Comparison of ENCODE assay signal across 25 cellular contexts in genomic region chr6:511488-512137, GRCh38.
DNase-seq lines count a peak whose midpoint lies in the region; ATAC-seq and TF ChIP-seq lines count a peak whose summit lies in the region.
"Had no signal": no experiment of that assay in that cellular context is flagged by ENCODE, and none has a peak within 500 bp of the region (broad histone marks: within the 10 kb centered on the region; RNA-seq: fewer than 3 reads in every experiment).

No MANE protein-coding gene starts in this region.

- peaks cover 25% of the 10 kb centered on the region for H3K36me3 Mint-ChIP-seq in T-helper 2 cell treated with Interferon-gamma antibody and Interleukin-4, amounts not matched to agents 5 μg/mL and 100 μg/mL, for 36 hours (ENCODE audit: low read depth)
- peaks cover 48% of the 10 kb centered on the region for H3K36me3 Mint-ChIP-seq in activated T-helper 2 cell treated with anti-CD3 and anti-CD28 coated beads, Interferon-gamma antibody, Interleukin-2, Interleukin-4, amounts not matched to agents 10 μg/mL and 5 μg/mL and 100 μg/mL, durations not matched to agents 14 hours and 24 hours and 36 hours (ENCODE audit: low read depth)
- peaks cover 26% of the 10 kb centered on the region for H3K36me3 Mint-ChIP-seq in activated CD8-positive, alpha-beta memory T cell treated with anti-CD3 and anti-CD28 coated beads, Interleukin-2, amount 10 ng/mL, durations not matched to agents 7 days and 5 days

- H3K9me3 Mint-ChIP-seq in T-helper 2 cell treated with Interferon-gamma antibody and Interleukin-4, amounts not matched to agents 5 μg/mL and 100 μg/mL, for 36 hours = no peaks in the 10 kb centered on the region
- H3K9me3 Mint-ChIP-seq in activated T-helper 2 cell treated with anti-CD3 and anti-CD28 coated beads, Interferon-gamma antibody, Interleukin-2, Interleukin-4, amounts not matched to agents 10 μg/mL and 5 μg/mL and 100 μg/mL, durations not matched to agents 14 hours and 24 hours and 36 hours = peaks cover under 1% of the 10 kb centered on the region
- H3K9me3 Mint-ChIP-seq in activated CD8-positive, alpha-beta memory T cell treated with anti-CD3 and anti-CD28 coated beads, Interleukin-2, amount 10 ng/mL, durations not matched to agents 7 days and 5 days (ENCODE audit: low read depth) = peaks cover 2% of the 10 kb centered on the region

- H3K4me3 ChIP-seq in BLaER1 (0 out of 2 replicates have a peak overlapping the region, but pooled peaks have one; percentile 54), esophagus muscularis mucosa (no peak overlapping the region)
- H3K4me3 ChIP-seq: heart left ventricle, psoas muscle, suprapubic skin had no signal

- H3K9ac ChIP-seq in BLaER1 = peak overlapping the region; percentile 3; the same call in 1 of the 2 replicates

- no peak for DNase-seq in T-helper 2 cell treated with Interferon-gamma antibody and Interleukin-4, amounts not matched to agents 5 μg/mL and 100 μg/mL, for 36 hours (ENCODE audit: low spot score)
- DNase-seq in T-helper 2 cell (no peak), erythroblast (lab: John Stamatoyannopoulos, UW) (peak; percentile 10 to 53), left ventricle myocardium superior (no peak), esophagus muscularis mucosa (ENCODE audit: extremely low spot score) (no peak)
- no peak for DNase-seq in activated T-helper 2 cell treated with anti-CD3 and anti-CD28 coated beads, Interferon-gamma antibody, Interleukin-2, Interleukin-4, amounts not matched to agents 10 μg/mL and 5 μg/mL and 100 μg/mL, durations not matched to agents 14 hours and 24 hours and 36 hours (ENCODE audit: low spot score)
- no peak for DNase-seq in activated CD8-positive, alpha-beta memory T cell treated with anti-CD3 and anti-CD28 coated beads, Interleukin-2, amount 10 ng/mL, durations not matched to agents 7 days and 5 days
- DNase-seq: activated CD4-positive, CD25-positive, alpha-beta regulatory T cell; activated effector memory CD4-positive, alpha-beta T cell treated with Interleukin-2 at 50 U/mL for 16 hours; aorta; central memory CD4-positive, alpha-beta T cell; DMS53; dorsolateral prefrontal cortex; GOT3; heart left ventricle; KG1; MM.1S; NCI-H1417 treated with DMSO at 0.1 percent for 48 hours; NCI-H2081 treated with DMSO at 0.1 percent for 48 hours; NCI-H774; psoas muscle had no signal

- H3K4me1 ChIP-seq in BLaER1 = peaks cover 88% of the 10 kb centered on the region
- H3K4me1 ChIP-seq in esophagus muscularis mucosa = no peaks in the 10 kb centered on the region
- H3K4me1 ChIP-seq: heart left ventricle, psoas muscle, suprapubic skin had no signal

- peak overlapping the region; percentile 43 for H3K27ac Mint-ChIP-seq in T-helper 2 cell treated with Interferon-gamma antibody and Interleukin-4, amounts not matched to agents 5 μg/mL and 100 μg/mL, for 36 hours
- H3K27ac Mint-ChIP-seq in activated T-helper 2 cell treated with anti-CD3 and anti-CD28 coated beads, Interferon-gamma antibody, Interleukin-2, Interleukin-4, amounts not matched to agents 10 μg/mL and 5 μg/mL and 100 μg/mL, durations not matched to agents 14 hours and 24 hours and 36 hours = peak overlapping the region; percentile 95
- no peak overlapping the region for H3K27ac Mint-ChIP-seq in activated CD8-positive, alpha-beta memory T cell treated with anti-CD3 and anti-CD28 coated beads, Interleukin-2, amount 10 ng/mL, durations not matched to agents 7 days and 5 days

- TF ChIP-seq EP300 in esophagus muscularis mucosa (IDR thresholded peaks at IDR 0.05) = no peak

- no peak for ATAC-seq in left ventricle myocardium superior
- ATAC-seq in activated CD8-positive, alpha-beta memory T cell treated with anti-CD3 and anti-CD28 coated beads, Interleukin-2, amount 10 ng/mL, durations not matched to agents 7 days and 5 days = no peak
- ATAC-seq: heart left ventricle, psoas muscle, SK-N-SH treated with all-trans-retinoic acid at 6 μM for 48 hours had no signal

- H3K9me3 ChIP-seq in BLaER1 (peaks cover 16% of the 10 kb centered on the region), esophagus muscularis mucosa (no peaks in the 10 kb centered on the region)
- H3K9me3 ChIP-seq: heart left ventricle, psoas muscle, suprapubic skin had no signal

- no peak overlapping the region for H3K4me3 Mint-ChIP-seq in T-helper 2 cell treated with Interferon-gamma antibody and Interleukin-4, amounts not matched to agents 5 μg/mL and 100 μg/mL, for 36 hours
- peak overlapping the region; percentile 50 for H3K4me3 Mint-ChIP-seq in activated T-helper 2 cell treated with anti-CD3 and anti-CD28 coated beads, Interferon-gamma antibody, Interleukin-2, Interleukin-4, amounts not matched to agents 10 μg/mL and 5 μg/mL and 100 μg/mL, durations not matched to agents 14 hours and 24 hours and 36 hours (ENCODE audit: low read depth)
- no peak overlapping the region for H3K4me3 Mint-ChIP-seq in activated CD8-positive, alpha-beta memory T cell treated with anti-CD3 and anti-CD28 coated beads, Interleukin-2, amount 10 ng/mL, durations not matched to agents 7 days and 5 days

- H3K27me3 Mint-ChIP-seq in T-helper 2 cell treated with Interferon-gamma antibody and Interleukin-4, amounts not matched to agents 5 μg/mL and 100 μg/mL, for 36 hours (ENCODE audit: low read depth) = no peaks in the 10 kb centered on the region
- H3K27me3 Mint-ChIP-seq in activated T-helper 2 cell treated with anti-CD3 and anti-CD28 coated beads, Interferon-gamma antibody, Interleukin-2, Interleukin-4, amounts not matched to agents 10 μg/mL and 5 μg/mL and 100 μg/mL, durations not matched to agents 14 hours and 24 hours and 36 hours (ENCODE audit: low read depth) = no peaks in the 10 kb centered on the region
- H3K27me3 Mint-ChIP-seq in activated CD8-positive, alpha-beta memory T cell treated with anti-CD3 and anti-CD28 coated beads, Interleukin-2, amount 10 ng/mL, durations not matched to agents 7 days and 5 days = no peaks in the 10 kb centered on the region

- H3K4me2 ChIP-seq in BLaER1 = peak overlapping the region; percentile 91

- H3K4me1 Mint-ChIP-seq in T-helper 2 cell treated with Interferon-gamma antibody and Interleukin-4, amounts not matched to agents 5 μg/mL and 100 μg/mL, for 36 hours (ENCODE audit: low read depth) = peaks cover 77% of the 10 kb centered on the region
- H3K4me1 Mint-ChIP-seq in activated T-helper 2 cell treated with anti-CD3 and anti-CD28 coated beads, Interferon-gamma antibody, Interleukin-2, Interleukin-4, amounts not matched to agents 10 μg/mL and 5 μg/mL and 100 μg/mL, durations not matched to agents 14 hours and 24 hours and 36 hours (ENCODE audit: low read depth) = peaks cover 83% of the 10 kb centered on the region
- peaks cover 62% of the 10 kb centered on the region for H3K4me1 Mint-ChIP-seq in activated CD8-positive, alpha-beta memory T cell treated with anti-CD3 and anti-CD28 coated beads, Interleukin-2, amount 10 ng/mL, durations not matched to agents 7 days and 5 days

- H3K36me3 ChIP-seq in BLaER1 (peaks cover 12% of the 10 kb centered on the region), esophagus muscularis mucosa (peaks cover 0 to 28% (median 2%) of the 10 kb centered on the region in 4 donors)

- peak; percentile 21 for TF ChIP-seq POLR2A in erythroblast (IDR thresholded peaks at IDR 0.05; ENCODE audit: low read length)
- TF ChIP-seq POLR2A in esophagus muscularis mucosa (IDR thresholded peaks at IDR 0.05; ENCODE audit: low read depth) = no peak

- no peak for TF ChIP-seq CTCF in esophagus muscularis mucosa (IDR thresholded peaks at IDR 0.05)

- H4K20me1 ChIP-seq in BLaER1 = no peaks in the 10 kb centered on the region

- CTCF ChIA-PET in activated CD8-positive, alpha-beta memory T cell treated with anti-CD3 and anti-CD28 coated beads, Interleukin-2, amount 10 ng/mL, durations not matched to agents 7 days and 5 days (lab: Charles Lee) = no interaction called here

- no peaks in the 10 kb centered on the region for H3K27me3 ChIP-seq in BLaER1
- H3K27me3 ChIP-seq in esophagus muscularis mucosa = no peaks in the 10 kb centered on the region
- H3K27me3 ChIP-seq: dorsolateral prefrontal cortex, heart left ventricle, suprapubic skin had no signal

- intact Hi-C loops in activated T-helper 2 cell treated with anti-CD3 and anti-CD28 coated beads, Interferon-gamma antibody, Interleukin-2, Interleukin-4, amounts not matched to agents 10 μg/mL and 5 μg/mL and 100 μg/mL, durations not matched to agents 14 hours and 24 hours and 36 hours (cut with micrococcal nuclease) = no loop called here
- intact Hi-C loops in left ventricle myocardium superior (cut with micrococcal nuclease) = no loop called here
- intact Hi-C loops in esophagus muscularis mucosa (cut with DNase I) = no loop called here

- peak overlapping the region; percentile 95 for H3K27ac ChIP-seq in BLaER1
- H3K27ac ChIP-seq in esophagus muscularis mucosa (replicated peaks in 1 of 4) = no peak overlapping the region
- H3K27ac ChIP-seq: 22Rv1, heart left ventricle, psoas muscle, suprapubic skin had no signal

- 88% methylated on average over 7 of the region's 12 CpGs for WGBS in esophagus muscularis mucosa

Comparison
In these comparisons a context has a peak if more than half of its experiments do, and no peak if none do; other contexts are left out.
1. DNase-seq: peak in erythroblast (2 of 2); none in T-helper 2 cell treated with Interferon-gamma antibody and Interleukin-4, amounts not matched to agents 5 μg/mL and 100 μg/mL, for 36 hours (single experiment), T-helper 2 cell (0 of 5), activated T-helper 2 cell treated with anti-CD3 and anti-CD28 coated beads, Interferon-gamma antibody, Interleukin-2, Interleukin-4, amounts not matched to agents 10 μg/mL and 5 μg/mL and 100 μg/mL, durations not matched to agents 14 hours and 24 hours and 36 hours (single experiment), left ventricle myocardium superior (single experiment), activated CD8-positive, alpha-beta memory T cell treated with anti-CD3 and anti-CD28 coated beads, Interleukin-2, amount 10 ng/mL, durations not matched to agents 7 days and 5 days (single experiment) and esophagus muscularis mucosa (single experiment).